Comparison of ENCODE assay signal across 8 cellular contexts in genomic region chr10:124743188-124744046, GRCh38. TPM values are rescaled to one million over a fixed set of nuclear protein-coding genes. Genes with fewer than 3 reads are reported as not detected.
DNase-seq lines count a peak whose midpoint lies in the region; ATAC-seq and TF ChIP-seq lines count a peak whose summit lies in the region.

No MANE protein-coding gene starts in this region.

- BruUV-seq in Caco-2 (replicated peaks; lab: Mats Ljungman, UMichigan), result no TSS peak

- H3K9me3 ChIP-seq in Caco-2, result no peaks in the 10 kb centered on the region
- no peaks in the 10 kb centered on the region for H3K9me3 ChIP-seq in OCI-LY1 (ENCODE audit: low read length)
- H3K9me3 ChIP-seq in iPS-20b (ENCODE audit: insufficient read depth, low read depth, low read length), result no peaks in the 10 kb centered on the region

- H3K36me3 Mint-ChIP-seq in Caco-2 (ENCODE audit: insufficient read depth, unreplicated experiment), result peaks cover 6% of the 10 kb centered on the region

- no peak for TF ChIP-seq CTCF in Caco-2 (IDR thresholded peaks at IDR 0.05; ENCODE audit: insufficient read depth in 1 of 2, low read depth in 1 of 2, low read length in 1 of 2, severe bottlenecking in 1 of 2, unreplicated experiment in 1 of 2)
- no peak for TF ChIP-seq CTCF in OCI-LY1 (IDR thresholded peaks at IDR 0.05; ENCODE audit: low read length)
- TF ChIP-seq CTCF in astrocyte of the spinal cord (IDR thresholded peaks at IDR 0.05; ENCODE audit: low read depth, low read length), result no peak

- no peaks in the 10 kb centered on the region for H3K27me3 Mint-ChIP-seq in Caco-2 (ENCODE audit: insufficient read depth, unreplicated experiment)

- no peaks in the 10 kb centered on the region for H3K9me3 Mint-ChIP-seq in Caco-2 (ENCODE audit: unreplicated experiment)

- peaks cover 50% of the 10 kb centered on the region for H3K4me1 ChIP-seq in Caco-2
- H3K4me1 ChIP-seq in OCI-LY1 (ENCODE audit: insufficient read depth, low read length, severe bottlenecking), result peaks cover 55% of the 10 kb centered on the region
- peaks cover 47% of the 10 kb centered on the region for H3K4me1 ChIP-seq in iPS-20b (ENCODE audit: insufficient read depth, low read length)

- H3K4me3 ChIP-seq in Caco-2 (ENCODE audit: low read depth, low read length) (peak overlapping the region; percentile 86), OCI-LY1 (ENCODE audit: low read depth, low read length, poor library complexity, severe bottlenecking) (peak overlapping the region; percentile 89), astrocyte of the spinal cord (ENCODE audit: low read depth, low read length) (peak overlapping the region; percentile 65), iPS-20b (ENCODE audit: low read length) (peak overlapping the region; percentile 72; the same call in 1 of the 2 replicates)

- H3K36me3 ChIP-seq in Caco-2 (ENCODE audit: control insufficient read depth, insufficient read depth, low read length), result peaks cover 2% of the 10 kb centered on the region; the same call in 1 of the 2 replicates
- H3K36me3 ChIP-seq in OCI-LY1 (ENCODE audit: insufficient read depth, low read length), result peaks cover 10% of the 10 kb centered on the region; the same call in 1 of the 2 replicates
- H3K36me3 ChIP-seq in iPS-20b (ENCODE audit: insufficient read depth, low read depth, low read length), result peaks cover 6% of the 10 kb centered on the region; the same call in 1 of the 2 replicates

- H3K27ac ChIP-seq in OCI-LY1 (ENCODE audit: low read depth, low read length, poor library complexity, severe bottlenecking) (peak overlapping the region; percentile 86), iPS-20b (ENCODE audit: low read length) (no peak overlapping the region)

- no peaks in the 10 kb centered on the region for H4K20me1 ChIP-seq in OCI-LY1 (ENCODE audit: insufficient read depth, low read length)

- intact Hi-C loops in Caco-2 (cut with micrococcal nuclease; ENCODE audit: unreplicated experiment), result loop anchor here (2.0 to 5.0 kb wide), 2 partner anchors 55 to 111 kb away; no protein-coding TSS in a partner anchor

- H3K79me2 ChIP-seq in OCI-LY1 (ENCODE audit: insufficient read depth, low read length), result peaks cover 25% of the 10 kb centered on the region

- DNase-seq in Caco-2 (peak; percentile 50 to 53), astrocyte of the spinal cord (ENCODE audit: low read depth, low spot score) (peak; percentile 39), MV-4-11 (lab: John Stamatoyannopoulos, UW) (no peak)
- peak; percentile 56 for DNase-seq in stimulated activated CD8-positive, alpha-beta memory T cell treated with anti-CD3 and anti-CD28 coated beads, Interleukin-4, amount 100 ng/mL, for 48 hours

- peak overlapping the region; percentile 92 for H3K4me3 Mint-ChIP-seq in Caco-2 (ENCODE audit: unreplicated experiment)

- H3K4me2 ChIP-seq in OCI-LY1 (ENCODE audit: low read length), result peak overlapping the region; percentile 76

- H3K9me2 ChIP-seq in OCI-LY1 (ENCODE audit: low read depth, low read length), result no peaks in the 10 kb centered on the region

- in situ Hi-C loops in astrocyte of the spinal cord (cut with HindIII; ENCODE audit: low sequenced_read_pairs), result no loop called here

- CTCF ChIA-PET in Caco-2 (lab: Charles Lee), result interaction anchor here (0.5 to 1.2 kb wide), 7 partner anchors 9 to 213 kb away, joined by 3 to 7 read pairs (median 3); no protein-coding TSS in a partner anchor

- H3K27ac Mint-ChIP-seq in Caco-2 (ENCODE audit: unreplicated experiment), result peak overlapping the region; percentile 93

- H3K27me3 ChIP-seq in Caco-2 (replicated peaks; ENCODE audit: control insufficient read depth, insufficient read depth, low read length) (no peaks in the 10 kb centered on the region), OCI-LY1 (ENCODE audit: insufficient read depth, low read length) (no peaks in the 10 kb centered on the region), iPS-20b (ENCODE audit: insufficient read depth, low read length) (peaks cover 51% of the 10 kb centered on the region)

- H3K9ac ChIP-seq in OCI-LY1 (ENCODE audit: low read length), result peak overlapping the region; percentile 84
- peak overlapping the region; percentile 54; the same call in 1 of the 2 replicates for H3K9ac ChIP-seq in iPS-20b (ENCODE audit: low read depth, low read length)

- POLR2A ChIA-PET in Caco-2 (lab: Charles Lee), result no interaction called here

- H3K4me1 Mint-ChIP-seq in Caco-2 (ENCODE audit: low read depth, unreplicated experiment), result peaks cover 37% of the 10 kb centered on the region

- H2AFZ ChIP-seq in OCI-LY1 (ENCODE audit: low read length), result no peak overlapping the region

- ATAC-seq in GM21723 (IDR thresholded peaks at IDR 0.05; ENCODE audit: unreplicated experiment) (peak; percentile 26), HG02763 (IDR thresholded peaks at IDR 0.05; ENCODE audit: unreplicated experiment) (no peak)

- no peaks in the 10 kb centered on the region; the same call in 1 of the 2 replicates for H3F3A ChIP-seq in OCI-LY1 (ENCODE audit: insufficient read depth, low read length)

RNA-seq across cellular contexts. Expression of gene FAM53B, which starts 0.8 kb away (rescaled TPM):
- total RNA-seq in Caco-2 (2022), result 13.6 and 13.7 TPM in 2 replicates

RNA-seq across cellular contexts. Expression of gene EEF1AKMT2, which starts 48.3 kb away (rescaled TPM):
- 28.1 and 29.9 TPM in 2 replicates for total RNA-seq in Caco-2 (2022)

RNA-seq across cellular contexts. Expression of gene ABRAXAS2, which starts 58.2 kb away (rescaled TPM):
- total RNA-seq in Caco-2 (2022), result 15.5 and 16.8 TPM in 2 replicates
